9 cellular contexts compared by ENCODE assay signal in genomic region chr1:204286323-204286714, GRCh38.
DNase-seq lines count a peak whose midpoint lies in the region; FAIRE-seq and TF ChIP-seq lines count a peak whose summit lies in the region.
"Had no signal": no experiment of that assay in that cellular context is flagged by ENCODE, and none has a peak within 500 bp of the region (broad histone marks: within the 10 kb centered on the region; RNA-seq: fewer than 3 reads in every experiment).

No MANE protein-coding gene starts in this region.

- peaks cover 0 to 5% (median 0%) of the 10 kb centered on the region in 5 donors for H3K9me3 Mint-ChIP-seq in CD8-positive, alpha-beta memory T cell
- H3K9me3 Mint-ChIP-seq: activated naive CD4-positive, alpha-beta T cell treated with anti-CD3 and anti-CD28 coated beads for 36 hours had no signal

- peaks cover 19% of the 10 kb centered on the region for H3K4me1 ChIP-seq in CD8-positive, alpha-beta memory T cell (ENCODE audit: insufficient read depth, low read length)
- H3K4me1 ChIP-seq in H1 (replicated peaks in 1 of 4; ENCODE audit: control insufficient read depth in 3 of 4, insufficient read depth in 4 of 4, low read length in 3 of 4) (peaks cover 8 to 22% (median 16%) of the 10 kb centered on the region in 4 experiments), parathyroid adenoma (peaks cover 7% of the 10 kb centered on the region)

- H2AK5ac ChIP-seq in H1 (ENCODE audit: low read depth, low read length), result peak overlapping the region; percentile 42; the same call in 1 of the 2 replicates

- no peaks in the 10 kb centered on the region for H3K79me1 ChIP-seq in H1 (ENCODE audit: low read depth, low read length)

- H4K20me1 ChIP-seq in H1 (replicated peaks in 1 of 2; ENCODE audit: control insufficient read depth in 1 of 2, insufficient read depth in 2 of 2, low read length in 2 of 2), result no peaks in the 10 kb centered on the region

- no peak overlapping the region for H2BK120ac ChIP-seq in H1 (replicated peaks; ENCODE audit: low read depth, low read length)

- H2BK20ac ChIP-seq in H1 (ENCODE audit: low read length), result no peak overlapping the region

- no peak overlapping the region for H3K27ac ChIP-seq in CD8-positive, alpha-beta memory T cell (ENCODE audit: low read depth, low read length)
- no peak overlapping the region for H3K27ac ChIP-seq in H1 (ENCODE audit: low read depth, low read length)
- H3K27ac ChIP-seq in parathyroid adenoma, result no peak overlapping the region

- H3K14ac ChIP-seq in H1 (ENCODE audit: insufficient read length), result no peak overlapping the region

- 97% methylated on average over 5 of the region's 5 CpGs; no CpG with 5 or more reads in 1 of the 2 experiments for WGBS in H1 (ENCODE audit: extremely low coverage in 1 of 2, insufficient coverage in 1 of 2, insufficient read length in 1 of 2, insufficient replicate concordance in 2 of 2, low coverage in 1 of 2, low lambda C conversion rate in 2 of 2, missing lambda C conversion rate in 1 of 2), 2 experiments

- TF ChIP-seq CTCF in LNCaP clone FGC (IDR thresholded peaks at IDR 0.05; ENCODE audit: control insufficient read depth, extremely low read depth, insufficient read depth) (no peak), H1 (IDR thresholded peaks at IDR 0.05; ENCODE audit: control extremely low read depth in 1 of 3, insufficient read depth in 1 of 3, low read depth in 1 of 3, low read length in 3 of 3) (no peak), parathyroid adenoma (IDR thresholded peaks at IDR 0.05) (no peak)

- no peak for FAIRE-seq in H1 (lab: Jason Lieb, UNC)
- FAIRE-seq: endometrium had no signal

- H3K4me2 ChIP-seq in H1 (ENCODE audit: insufficient read depth in 1 of 2, low read depth in 2 of 2, low read length in 2 of 2) (no peak overlapping the region), parathyroid adenoma (ENCODE audit: low read length) (peak overlapping the region; percentile 55)

- H2BK5ac ChIP-seq in H1 (ENCODE audit: low read depth, low read length), result no peak overlapping the region

- peak overlapping the region; percentile 55 for H3K4me3 ChIP-seq in CD8-positive, alpha-beta memory T cell (ENCODE audit: low read length)
- H3K4me3 ChIP-seq in LNCaP clone FGC (ENCODE audit: low read depth, low read length) (peak overlapping the region; percentile 31), H1 (ENCODE audit: extremely low read depth in 1 of 4, insufficient read depth in 2 of 4, low read depth in 3 of 4, low read length in 4 of 4) (no peak overlapping the region), parathyroid adenoma (ENCODE audit: low read depth, low read length) (no peak overlapping the region)

- no peak overlapping the region for H3K23ac ChIP-seq in H1 (ENCODE audit: insufficient read length)

- H3K27me3 ChIP-seq in CD8-positive, alpha-beta memory T cell (ENCODE audit: insufficient read depth, low read length, poor library complexity, severe bottlenecking), result no peaks in the 10 kb centered on the region
- H3K27me3 ChIP-seq in H1 (replicated peaks in 1 of 4; ENCODE audit: control insufficient read depth in 3 of 4, extremely low read depth in 1 of 4, insufficient read depth in 3 of 4, low read length in 3 of 4), result no peaks in the 10 kb centered on the region
- H3K27me3 ChIP-seq in parathyroid adenoma (ENCODE audit: control insufficient read depth, insufficient read depth, low read length), result no peaks in the 10 kb centered on the region

- H3K4me3 Mint-ChIP-seq in CD8-positive, alpha-beta memory T cell, result peak overlapping the region; percentile 53 to 89 (median 84)

- H3K23me2 ChIP-seq in H1 (ENCODE audit: low read depth, low read length), result no peaks in the 10 kb centered on the region; the same call in 1 of the 2 replicates

- no peak overlapping the region for H2BK12ac ChIP-seq in H1 (ENCODE audit: low read depth, low read length)

- H4K8ac ChIP-seq in H1 (ENCODE audit: extremely low read depth, insufficient read depth, low read length), result no peak overlapping the region

- H3K27ac Mint-ChIP-seq in CD8-positive, alpha-beta memory T cell, result peak overlapping the region in 6 of 8 donors; percentile 17 to 98 (median 74)

- H3K79me2 ChIP-seq in H1 (ENCODE audit: control insufficient read depth in 1 of 2, insufficient read depth in 2 of 2, low read length in 2 of 2) (no peaks in the 10 kb centered on the region), parathyroid adenoma (no peaks in the 10 kb centered on the region)

- no peak for TF ChIP-seq RAD21 in H1 (IDR thresholded peaks at IDR 0.05 in 1 of 2, conservative IDR thresholded peaks at IDR 0.05 in 1 of 2; ENCODE audit: low read depth in 2 of 2, low read length in 2 of 2)

- no peak for TF ChIP-seq EP300 in H1 (IDR thresholded peaks at IDR 0.05; ENCODE audit: borderline replicate concordance in 1 of 2, low read depth in 2 of 2, low read length in 2 of 2)

- H3K9ac ChIP-seq in H1 (replicated peaks in 1 of 4; ENCODE audit: extremely low read depth in 1 of 4, low read depth in 3 of 4, low read length in 3 of 4), result no peak overlapping the region
- no peak overlapping the region for H3K9ac ChIP-seq in parathyroid adenoma

- H3K36me3 Mint-ChIP-seq in CD8-positive, alpha-beta memory T cell, result no peaks in the 10 kb centered on the region

- H3K18ac ChIP-seq in H1 (ENCODE audit: extremely low read depth, low read length), result no peak overlapping the region

- H3K9me3 ChIP-seq in CD8-positive, alpha-beta memory T cell (ENCODE audit: low read length), result no peaks in the 10 kb centered on the region
- H3K9me3 ChIP-seq in H1 (ENCODE audit: insufficient read depth in 2 of 2, low read depth in 1 of 2, low read length in 1 of 2), result no peaks in the 10 kb centered on the region
- H3K9me3 ChIP-seq in parathyroid adenoma (ENCODE audit: control insufficient read depth, low read length), result no peaks in the 10 kb centered on the region

- no peak overlapping the region for H2BK15ac ChIP-seq in H1 (ENCODE audit: low read length)

- no peaks in the 10 kb centered on the region for H3K36me3 ChIP-seq in CD8-positive, alpha-beta memory T cell (ENCODE audit: insufficient read depth, low read length)
- H3K36me3 ChIP-seq in H1 (ENCODE audit: control insufficient read depth in 2 of 4, insufficient read depth in 4 of 4, low read length in 3 of 4), result no peaks in the 10 kb centered on the region
- no peaks in the 10 kb centered on the region for H3K36me3 ChIP-seq in parathyroid adenoma (ENCODE audit: control insufficient read depth, insufficient read depth, low read length)

- H4K91ac ChIP-seq in H1 (replicated peaks; ENCODE audit: insufficient read length, low read length), result no peak overlapping the region

- no peak overlapping the region for H3K4ac ChIP-seq in H1 (replicated peaks; ENCODE audit: insufficient read length, low read depth, low read length)

- H3K27me3 Mint-ChIP-seq in CD8-positive, alpha-beta memory T cell, result peaks cover 11 to 41% of the 10 kb centered on the region in 2 donors

- POLR2A ChIA-PET in CD8-positive, alpha-beta memory T cell (lab: Charles Lee), result interaction anchor here (0.6 kb wide), 2 partner anchors 213 to 742 kb away, joined by 3 to 4 read pairs; no protein-coding TSS in a partner anchor
- POLR2A ChIA-PET in H1 (lab: Charles Lee; ENCODE audit: partially characterized antibody), result no interaction called here

- no peak for DNase-seq in CD8-positive, alpha-beta memory T cell
- DNase-seq in LNCaP clone FGC (ENCODE audit: low read depth) (no peak), H1 (ENCODE audit: low read depth in 1 of 2, low spot score in 2 of 2) (no peak), HT-29 (ENCODE audit: low spot score) (no peak), NK-92 (lab: John Stamatoyannopoulos, UW; ENCODE audit: unreplicated experiment) (no peak)
- DNase-seq in stimulated activated CD4-positive, alpha-beta T cell treated with anti-CD3 and anti-CD28 coated beads, Interleukin-4, amount 100 ng/mL, for 24 hours, result no peak

- no peak overlapping the region for H4K5ac ChIP-seq in H1 (ENCODE audit: insufficient read length, low read depth, low read length)

- no peak for TF ChIP-seq POLR2A in H1 (IDR thresholded peaks at IDR 0.05; ENCODE audit: control extremely low read depth in 1 of 2, low read depth in 2 of 2, low read length in 2 of 2)

- H2AFZ ChIP-seq in H1 (ENCODE audit: low read length) (no peak overlapping the region), parathyroid adenoma (no peak overlapping the region)

- CTCF ChIA-PET in CD8-positive, alpha-beta memory T cell (lab: Charles Lee), result interaction anchor here (0.8 kb wide), 1 partner anchor 30 kb away, joined by 3 read pairs; no protein-coding TSS in a partner anchor
- CTCF ChIA-PET in H1 (lab: Charles Lee; ENCODE audit: partially characterized antibody), result interaction anchor here (1.5 to 26.5 kb wide), 5 partner anchors 9 to 113 kb away, joined by 3 to 335 read pairs (median 7); partner anchors contain the start of gene PLEKHA6

- peaks cover 26 to 30% (median 28%) of the 10 kb centered on the region in 3 donors for H3K4me1 Mint-ChIP-seq in CD8-positive, alpha-beta memory T cell

- H3K56ac ChIP-seq in H1 (replicated peaks; ENCODE audit: insufficient read length, low read depth, low read length), result no peak overlapping the region

TF ChIP-seq in H1, 55 proteins besides CTCF, POLR2A, EP300 and RAD21 (continues in another document):
- TF ChIP-seq RFX5 (IDR thresholded peaks at IDR 0.05; ENCODE audit: borderline replicate concordance, low read depth, low read length), result no peak
- TF ChIP-seq EZH2 (IDR thresholded peaks at IDR 0.05; ENCODE audit: low read depth, low read length, severe bottlenecking), result no peak
- no peak for TF ChIP-seq SIX5 (IDR thresholded peaks at IDR 0.05; ENCODE audit: low read depth, low read length)
- no peak for TF ChIP-seq CBX5 (IDR thresholded peaks at IDR 0.05; ENCODE audit: low read depth, low read length)

Comparison
In these comparisons a context has a peak if more than half of its experiments do, and no peak if none do; other contexts are left out.
1. H3K4me3 ChIP-seq: peak in CD8-positive, alpha-beta memory T cell (single experiment) and LNCaP clone FGC (single experiment); none in H1 (0 of 4) and parathyroid adenoma (single experiment).